ENCODE assay signal across 1 cellular context in the genomic region with DNA sequence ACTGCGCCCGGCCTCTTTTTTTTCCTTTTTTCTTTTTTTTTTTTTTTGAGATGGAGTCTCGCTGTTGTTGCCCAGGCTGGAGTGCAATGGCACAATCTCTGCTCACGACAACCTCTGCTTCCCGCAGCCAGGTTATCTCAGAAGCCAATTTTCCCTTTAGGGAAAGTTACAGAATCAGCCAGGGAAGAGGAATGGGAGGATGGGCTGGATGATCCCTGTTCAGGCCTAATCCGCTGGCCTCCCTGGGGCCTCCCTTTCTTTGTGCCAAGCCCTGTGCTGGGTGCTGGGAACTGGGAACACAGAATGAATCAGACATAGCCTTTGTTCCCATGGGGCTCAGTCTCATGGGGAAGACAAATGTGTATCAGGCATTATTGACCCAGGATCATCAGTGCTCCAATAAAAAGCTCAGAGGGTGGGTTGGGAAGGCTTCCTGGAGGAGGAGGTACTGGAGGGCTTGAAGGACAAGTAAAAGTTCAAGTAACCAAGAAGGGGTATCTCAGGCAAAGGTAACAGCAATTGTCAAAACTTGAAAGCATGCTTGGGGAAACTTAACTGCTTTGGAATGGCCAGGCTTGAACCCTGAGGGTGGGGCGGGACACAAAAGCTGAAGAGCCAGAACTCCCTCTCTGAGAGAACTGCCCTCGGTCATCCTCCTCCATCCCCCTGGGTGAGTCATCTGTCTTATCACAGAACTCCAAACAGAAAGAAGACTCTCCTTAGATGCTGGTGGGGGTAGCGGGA.
TF ChIP-seq lines count a peak whose summit lies in the region.

No MANE protein-coding gene starts in this region.

TF ChIP-seq in IMR-90, 13 proteins besides CTCF, POLR2A, EP300 and RAD21 (continued from another document):
- no peak for TF ChIP-seq BHLHE40 (IDR thresholded peaks at IDR 0.05; ENCODE audit: low read depth, low read length)
- TF ChIP-seq MAFK (IDR thresholded peaks at IDR 0.05; ENCODE audit: low read depth, low read length) = no peak
- TF ChIP-seq, protein P1, sequence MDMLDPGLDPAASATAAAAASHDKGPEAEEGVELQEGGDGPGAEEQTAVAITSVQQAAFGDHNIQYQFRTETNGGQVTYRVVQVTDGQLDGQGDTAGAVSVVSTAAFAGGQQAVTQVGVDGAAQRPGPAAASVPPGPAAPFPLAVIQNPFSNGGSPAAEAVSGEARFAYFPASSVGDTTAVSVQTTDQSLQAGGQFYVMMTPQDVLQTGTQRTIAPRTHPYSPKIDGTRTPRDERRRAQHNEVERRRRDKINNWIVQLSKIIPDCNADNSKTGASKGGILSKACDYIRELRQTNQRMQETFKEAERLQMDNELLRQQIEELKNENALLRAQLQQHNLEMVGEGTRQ (IDR thresholded peaks at IDR 0.05; ENCODE audit: low read depth, low read length) = no peak
- TF ChIP-seq, protein P2, sequence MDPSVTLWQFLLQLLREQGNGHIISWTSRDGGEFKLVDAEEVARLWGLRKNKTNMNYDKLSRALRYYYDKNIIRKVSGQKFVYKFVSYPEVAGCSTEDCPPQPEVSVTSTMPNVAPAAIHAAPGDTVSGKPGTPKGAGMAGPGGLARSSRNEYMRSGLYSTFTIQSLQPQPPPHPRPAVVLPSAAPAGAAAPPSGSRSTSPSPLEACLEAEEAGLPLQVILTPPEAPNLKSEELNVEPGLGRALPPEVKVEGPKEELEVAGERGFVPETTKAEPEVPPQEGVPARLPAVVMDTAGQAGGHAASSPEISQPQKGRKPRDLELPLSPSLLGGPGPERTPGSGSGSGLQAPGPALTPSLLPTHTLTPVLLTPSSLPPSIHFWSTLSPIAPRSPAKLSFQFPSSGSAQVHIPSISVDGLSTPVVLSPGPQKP (IDR thresholded peaks at IDR 0.05; ENCODE audit: borderline replicate concordance, low read depth, low read length) = no peak
- no peak for TF ChIP-seq NFE2L2 (IDR thresholded peaks at IDR 0.05; ENCODE audit: low read depth, low read length)
